In genomic region chr6:52961022-52961421, GRCh38 we compare ENCODE assay signal across 1 cellular context.
TF ChIP-seq lines count a peak whose summit lies in the region.
"Not testable (repeated sequence)": the region's sequence is repeated elsewhere in the genome, so short reads cannot be mapped to it uniquely, and the experiment has no call there.

No MANE protein-coding gene starts in this region.

TF ChIP-seq in HepG2, 621 proteins besides CTCF, POLR2A, EP300 and RAD21:
- TF ChIP-seq SOX13 (IDR thresholded peaks at IDR 0.05); TCF12 (IDR thresholded peaks at IDR 0.05); MAZ (IDR thresholded peaks at IDR 0.05; ENCODE audit: borderline replicate concordance, low read depth, low read length); SOX6 (IDR thresholded peaks at IDR 0.05): not testable (repeated sequence)
- TF ChIP-seq SOX13 (CRISPR knock-in tag; conservative IDR thresholded peaks at IDR 0.05 in 1 of 2, IDR thresholded peaks at IDR 0.05 in 1 of 2) (peak in 1 of 2 experiments; percentile 19; a peak in 1 of 4 replicates), ZMYM4 (CRISPR knock-in tag; IDR thresholded peaks at IDR 0.05) (peak; percentile 91), SALL1 (CRISPR knock-in tag; IDR thresholded peaks at IDR 0.05) (peak; percentile 53; the same call in 1 of the 2 replicates), ZNF350 (CRISPR knock-in tag; IDR thresholded peaks at IDR 0.05; ENCODE audit: borderline replicate concordance, low read depth) (0 out of 2 replicates have a peak, but pooled peaks have one; percentile 25), FOSL2 (CRISPR knock-in tag; IDR thresholded peaks at IDR 0.05) (peak; percentile 33), ARID5B (CRISPR knock-in tag; IDR thresholded peaks at IDR 0.05) (peak; percentile 45; the same call in 1 of the 2 replicates), HOMEZ (CRISPR knock-in tag; IDR thresholded peaks at IDR 0.05; ENCODE audit: low read depth) (peak; percentile 85), KAT8 (CRISPR knock-in tag; IDR thresholded peaks at IDR 0.05) (0 out of 2 replicates have a peak, but pooled peaks have one; percentile 43), TCF12 (CRISPR knock-in tag; IDR thresholded peaks at IDR 0.05) (0 out of 2 replicates have a peak, but pooled peaks have one; percentile 25), CBX5 (CRISPR knock-in tag; IDR thresholded peaks at IDR 0.05; ENCODE audit: borderline replicate concordance) (0 out of 2 replicates have a peak, but pooled peaks have one; percentile 27), NR2F6 (IDR thresholded peaks at IDR 0.05) (peak; percentile 55), NR2F6 (CRISPR knock-in tag; IDR thresholded peaks at IDR 0.05) (peak; percentile 73; the same call in 1 of the 2 replicates), ERF (CRISPR knock-in tag; IDR thresholded peaks at IDR 0.05) (peak; percentile 48; the same call in 1 of the 2 replicates), KDM2A (CRISPR knock-in tag; IDR thresholded peaks at IDR 0.05; ENCODE audit: borderline replicate concordance, low read depth) (0 out of 2 replicates have a peak, but pooled peaks have one; percentile 29), SAP130 (CRISPR knock-in tag; IDR thresholded peaks at IDR 0.05; ENCODE audit: low read depth) (peak; percentile 61), ZBTB7B (CRISPR knock-in tag; IDR thresholded peaks at IDR 0.05) (peak; percentile 24; the same call in 1 of the 2 replicates), GABPA (IDR thresholded peaks at IDR 0.05; ENCODE audit: low read depth, low read length) (0 out of 2 replicates have a peak, but pooled peaks have one; percentile 17), GABPA (CRISPR knock-in tag; IDR thresholded peaks at IDR 0.05; ENCODE audit: low read depth) (peak; percentile 75), MAZ (CRISPR knock-in tag; IDR thresholded peaks at IDR 0.05; ENCODE audit: low read depth) (0 out of 2 replicates have a peak, but pooled peaks have one; percentile 25), IKZF5 (CRISPR knock-in tag; IDR thresholded peaks at IDR 0.05) (0 out of 2 replicates have a peak, but pooled peaks have one; percentile 23), ETV5 (CRISPR knock-in tag; IDR thresholded peaks at IDR 0.05; ENCODE audit: borderline replicate concordance) (peak; percentile 53; the same call in 1 of the 2 replicates), ZNF574 (CRISPR knock-in tag; IDR thresholded peaks at IDR 0.05) (0 out of 2 replicates have a peak, but pooled peaks have one; percentile 18), ZNF567 (CRISPR knock-in tag; IDR thresholded peaks at IDR 0.05; ENCODE audit: borderline replicate concordance) (0 out of 2 replicates have a peak, but pooled peaks have one; percentile 43), GABPB1 (CRISPR knock-in tag; IDR thresholded peaks at IDR 0.05) (peak; percentile 69), XRCC5 (optimal IDR thresholded peaks at IDR 0.05; ENCODE audit: low read length) (peak; percentile 46), RXRB (CRISPR knock-in tag; IDR thresholded peaks at IDR 0.05; ENCODE audit: borderline replicate concordance) (peak; percentile 47), ZNF331 (CRISPR knock-in tag; IDR thresholded peaks at IDR 0.05) (peak; percentile 46; the same call in 1 of the 2 replicates), ZNF614 (CRISPR knock-in tag; IDR thresholded peaks at IDR 0.05; ENCODE audit: borderline replicate concordance) (peak; percentile 55; the same call in 1 of the 2 replicates), NR2C2 (CRISPR knock-in tag; IDR thresholded peaks at IDR 0.05; ENCODE audit: borderline replicate concordance) (0 out of 2 replicates have a peak, but pooled peaks have one; percentile 29), SOX6 (CRISPR knock-in tag; IDR thresholded peaks at IDR 0.05) (peak; percentile 29; the same call in 1 of the 2 replicates), TBX2 (CRISPR knock-in tag; IDR thresholded peaks at IDR 0.05; ENCODE audit: borderline replicate concordance) (peak; percentile 18; the same call in 1 of the 2 replicates), NR2F1 (CRISPR knock-in tag; IDR thresholded peaks at IDR 0.05) (0 out of 4 replicates have a peak, but pooled peaks have one; percentile 16 to 27), POGZ (CRISPR knock-in tag; IDR thresholded peaks at IDR 0.05) (peak; percentile 83), IRF2 (CRISPR knock-in tag; IDR thresholded peaks at IDR 0.05) (0 out of 2 replicates have a peak, but pooled peaks have one; percentile 17), ZNF292 (CRISPR knock-in tag; IDR thresholded peaks at IDR 0.05; ENCODE audit: borderline replicate concordance, low read depth) (peak; percentile 63; the same call in 1 of the 2 replicates), ZMYM3 (CRISPR knock-in tag; IDR thresholded peaks at IDR 0.05) (peak; percentile 42; the same call in 1 of the 2 replicates), PHF21A (CRISPR knock-in tag; IDR thresholded peaks at IDR 0.05) (peak; percentile 28; the same call in 1 of the 2 replicates)
